1 cellular context compared by ENCODE assay signal in the genomic region with DNA sequence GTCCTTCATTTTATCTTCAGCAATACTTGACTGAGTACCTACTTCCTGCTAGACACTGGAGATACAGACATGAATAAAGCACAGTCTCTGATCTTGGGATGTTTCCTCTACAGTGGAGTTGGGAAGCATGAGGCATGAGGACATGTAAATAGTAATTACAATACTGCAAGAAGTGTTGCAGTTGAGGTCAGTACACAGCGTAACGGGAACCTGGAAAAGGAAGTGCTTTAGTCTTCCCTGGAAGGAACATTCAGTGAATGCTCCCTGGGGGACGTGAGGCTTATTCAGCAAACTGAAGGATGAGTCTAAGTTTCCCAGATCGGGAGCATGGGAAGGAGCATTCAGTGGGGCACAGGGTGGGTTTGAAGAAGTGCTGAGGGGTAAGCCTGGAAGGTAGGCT.
TF ChIP-seq lines count a peak whose summit lies in the region.

No MANE protein-coding gene starts in this region.

TF ChIP-seq in GM23338, 12 proteins besides CTCF, POLR2A, EP300 and RAD21 (continued from another document):
- TF ChIP-seq, protein P1, sequence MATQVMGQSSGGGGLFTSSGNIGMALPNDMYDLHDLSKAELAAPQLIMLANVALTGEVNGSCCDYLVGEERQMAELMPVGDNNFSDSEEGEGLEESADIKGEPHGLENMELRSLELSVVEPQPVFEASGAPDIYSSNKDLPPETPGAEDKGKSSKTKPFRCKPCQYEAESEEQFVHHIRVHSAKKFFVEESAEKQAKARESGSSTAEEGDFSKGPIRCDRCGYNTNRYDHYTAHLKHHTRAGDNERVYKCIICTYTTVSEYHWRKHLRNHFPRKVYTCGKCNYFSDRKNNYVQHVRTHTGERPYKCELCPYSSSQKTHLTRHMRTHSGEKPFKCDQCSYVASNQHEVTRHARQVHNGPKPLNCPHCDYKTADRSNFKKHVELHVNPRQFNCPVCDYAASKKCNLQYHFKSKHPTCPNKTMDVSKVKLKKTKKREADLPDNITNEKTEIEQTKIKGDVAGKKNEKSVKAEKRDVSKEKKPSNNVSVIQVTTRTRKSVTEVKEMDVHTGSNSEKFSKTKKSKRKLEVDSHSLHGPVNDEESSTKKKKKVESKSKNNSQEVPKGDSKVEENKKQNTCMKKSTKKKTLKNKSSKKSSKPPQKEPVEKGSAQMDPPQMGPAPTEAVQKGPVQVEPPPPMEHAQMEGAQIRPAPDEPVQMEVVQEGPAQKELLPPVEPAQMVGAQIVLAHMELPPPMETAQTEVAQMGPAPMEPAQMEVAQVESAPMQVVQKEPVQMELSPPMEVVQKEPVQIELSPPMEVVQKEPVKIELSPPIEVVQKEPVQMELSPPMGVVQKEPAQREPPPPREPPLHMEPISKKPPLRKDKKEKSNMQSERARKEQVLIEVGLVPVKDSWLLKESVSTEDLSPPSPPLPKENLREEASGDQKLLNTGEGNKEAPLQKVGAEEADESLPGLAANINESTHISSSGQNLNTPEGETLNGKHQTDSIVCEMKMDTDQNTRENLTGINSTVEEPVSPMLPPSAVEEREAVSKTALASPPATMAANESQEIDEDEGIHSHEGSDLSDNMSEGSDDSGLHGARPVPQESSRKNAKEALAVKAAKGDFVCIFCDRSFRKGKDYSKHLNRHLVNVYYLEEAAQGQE (IDR thresholded peaks at IDR 0.05; ENCODE audit: unreplicated experiment), result no peak
- no peak for TF ChIP-seq EZH2phosphoT487 (IDR thresholded peaks at IDR 0.05; ENCODE audit: unreplicated experiment)
- no peak for TF ChIP-seq ZNF114 (CRISPR knock-in tag; IDR thresholded peaks at IDR 0.05)
- no peak for TF ChIP-seq ETS1 (IDR thresholded peaks at IDR 0.05)
- no peak for TF ChIP-seq CREB1 (CRISPR knock-in tag; IDR thresholded peaks at IDR 0.05; ENCODE audit: low read depth)
- no peak for TF ChIP-seq EZH2 (IDR thresholded peaks at IDR 0.05; ENCODE audit: low read depth, unreplicated experiment)
- no peak for TF ChIP-seq JUNB (IDR thresholded peaks at IDR 0.05; ENCODE audit: unreplicated experiment)
- TF ChIP-seq STAT1 (IDR thresholded peaks at IDR 0.05; ENCODE audit: unreplicated experiment), result no peak
